In genomic region chr20:10219452-10219791, GRCh38 we compare ENCODE assay signal across 1 cellular context.
TF ChIP-seq lines count a peak whose summit lies in the region.

No MANE protein-coding gene starts in this region.

TF ChIP-seq in K562, 482 proteins besides CTCF, POLR2A, EP300 and RAD21 (continued from another document and continues in another):
- TF ChIP-seq ZNF717 (CRISPR knock-in tag; IDR thresholded peaks at IDR 0.05): no peak
- TF ChIP-seq TAL1 (IDR thresholded peaks at IDR 0.05): no peak
- TF ChIP-seq ZNF395 (CRISPR knock-in tag; IDR thresholded peaks at IDR 0.05): peak; percentile 70
- no peak for TF ChIP-seq BRD9 (IDR thresholded peaks at IDR 0.05; ENCODE audit: low read depth, partially characterized antibody)
- TF ChIP-seq MAZ (CRISPR knock-in tag; conservative IDR thresholded peaks at IDR 0.05 in 1 of 2, IDR thresholded peaks at IDR 0.05 in 1 of 2): peak in 1 of 2 experiments; percentile 98; a peak in 2 of 4 replicates
- no peak for TF ChIP-seq ILF3 (IDR thresholded peaks at IDR 0.05; ENCODE audit: borderline replicate concordance)
- TF ChIP-seq NR0B1 (IDR thresholded peaks at IDR 0.05; ENCODE audit: partially characterized antibody): no peak
- TF ChIP-seq, protein P1, sequence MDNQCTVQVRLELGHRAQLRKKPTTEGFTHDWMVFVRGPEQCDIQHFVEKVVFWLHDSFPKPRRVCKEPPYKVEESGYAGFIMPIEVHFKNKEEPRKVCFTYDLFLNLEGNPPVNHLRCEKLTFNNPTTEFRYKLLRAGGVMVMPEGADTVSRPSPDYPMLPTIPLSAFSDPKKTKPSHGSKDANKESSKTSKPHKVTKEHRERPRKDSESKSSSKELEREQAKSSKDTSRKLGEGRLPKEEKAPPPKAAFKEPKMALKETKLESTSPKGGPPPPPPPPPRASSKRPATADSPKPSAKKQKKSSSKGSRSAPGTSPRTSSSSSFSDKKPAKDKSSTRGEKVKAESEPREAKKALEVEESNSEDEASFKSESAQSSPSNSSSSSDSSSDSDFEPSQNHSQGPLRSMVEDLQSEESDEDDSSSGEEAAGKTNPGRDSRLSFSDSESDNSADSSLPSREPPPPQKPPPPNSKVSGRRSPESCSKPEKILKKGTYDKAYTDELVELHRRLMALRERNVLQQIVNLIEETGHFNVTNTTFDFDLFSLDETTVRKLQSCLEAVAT (IDR thresholded peaks at IDR 0.05): no peak
- no peak for TF ChIP-seq NUFIP1 (IDR thresholded peaks at IDR 0.05; ENCODE audit: partially characterized antibody)
- no peak for TF ChIP-seq BCOR (IDR thresholded peaks at IDR 0.05)
- no peak for TF ChIP-seq FOXK2 (conservative IDR thresholded peaks at IDR 0.05 in 1 of 2, IDR thresholded peaks at IDR 0.05 in 1 of 2; ENCODE audit: low read depth in 2 of 2)
- TF ChIP-seq, protein P2, sequence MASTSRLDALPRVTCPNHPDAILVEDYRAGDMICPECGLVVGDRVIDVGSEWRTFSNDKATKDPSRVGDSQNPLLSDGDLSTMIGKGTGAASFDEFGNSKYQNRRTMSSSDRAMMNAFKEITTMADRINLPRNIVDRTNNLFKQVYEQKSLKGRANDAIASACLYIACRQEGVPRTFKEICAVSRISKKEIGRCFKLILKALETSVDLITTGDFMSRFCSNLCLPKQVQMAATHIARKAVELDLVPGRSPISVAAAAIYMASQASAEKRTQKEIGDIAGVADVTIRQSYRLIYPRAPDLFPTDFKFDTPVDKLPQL (IDR thresholded peaks at IDR 0.05; ENCODE audit: extremely low read depth, insufficient read length): no peak
- TF ChIP-seq, protein P3, sequence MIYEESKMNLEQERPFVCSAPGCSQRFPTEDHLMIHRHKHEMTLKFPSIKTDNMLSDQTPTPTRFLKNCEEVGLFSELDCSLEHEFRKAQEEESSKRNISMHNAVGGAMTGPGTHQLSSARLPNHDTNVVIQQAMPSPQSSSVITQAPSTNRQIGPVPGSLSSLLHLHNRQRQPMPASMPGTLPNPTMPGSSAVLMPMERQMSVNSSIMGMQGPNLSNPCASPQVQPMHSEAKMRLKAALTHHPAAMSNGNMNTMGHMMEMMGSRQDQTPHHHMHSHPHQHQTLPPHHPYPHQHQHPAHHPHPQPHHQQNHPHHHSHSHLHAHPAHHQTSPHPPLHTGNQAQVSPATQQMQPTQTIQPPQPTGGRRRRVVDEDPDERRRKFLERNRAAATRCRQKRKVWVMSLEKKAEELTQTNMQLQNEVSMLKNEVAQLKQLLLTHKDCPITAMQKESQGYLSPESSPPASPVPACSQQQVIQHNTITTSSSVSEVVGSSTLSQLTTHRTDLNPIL (CRISPR knock-in tag; IDR thresholded peaks at IDR 0.05): no peak
- TF ChIP-seq DIDO1 (tag; IDR thresholded peaks at IDR 0.05; ENCODE audit: low read depth): no peak
- TF ChIP-seq STAT6 (CRISPR knock-in tag; IDR thresholded peaks at IDR 0.05): no peak
- TF ChIP-seq XRCC4 (IDR thresholded peaks at IDR 0.05; ENCODE audit: extremely low read depth, insufficient read depth, insufficient read length): no peak
- TF ChIP-seq JUN (IDR thresholded peaks at IDR 0.05; ENCODE audit: borderline replicate concordance, low read depth, low read length): no peak
- TF ChIP-seq JUN (CRISPR knock-in tag; IDR thresholded peaks at IDR 0.05; ENCODE audit: borderline replicate concordance): peak; percentile 45; the same call in 1 of the 2 replicates
- no peak; the same call in 1 of the 2 replicates for TF ChIP-seq ETS1 (conservative IDR thresholded peaks at IDR 0.05; ENCODE audit: control insufficient read depth, low read depth, low read length)
- no peak for TF ChIP-seq KDM1A (IDR thresholded peaks at IDR 0.05)
- no peak for TF ChIP-seq HSF4 (CRISPR knock-in tag; IDR thresholded peaks at IDR 0.05; ENCODE audit: borderline replicate concordance)
- TF ChIP-seq FOSL1 (tag; conservative IDR thresholded peaks at IDR 0.05): no peak
- TF ChIP-seq, protein P4, sequence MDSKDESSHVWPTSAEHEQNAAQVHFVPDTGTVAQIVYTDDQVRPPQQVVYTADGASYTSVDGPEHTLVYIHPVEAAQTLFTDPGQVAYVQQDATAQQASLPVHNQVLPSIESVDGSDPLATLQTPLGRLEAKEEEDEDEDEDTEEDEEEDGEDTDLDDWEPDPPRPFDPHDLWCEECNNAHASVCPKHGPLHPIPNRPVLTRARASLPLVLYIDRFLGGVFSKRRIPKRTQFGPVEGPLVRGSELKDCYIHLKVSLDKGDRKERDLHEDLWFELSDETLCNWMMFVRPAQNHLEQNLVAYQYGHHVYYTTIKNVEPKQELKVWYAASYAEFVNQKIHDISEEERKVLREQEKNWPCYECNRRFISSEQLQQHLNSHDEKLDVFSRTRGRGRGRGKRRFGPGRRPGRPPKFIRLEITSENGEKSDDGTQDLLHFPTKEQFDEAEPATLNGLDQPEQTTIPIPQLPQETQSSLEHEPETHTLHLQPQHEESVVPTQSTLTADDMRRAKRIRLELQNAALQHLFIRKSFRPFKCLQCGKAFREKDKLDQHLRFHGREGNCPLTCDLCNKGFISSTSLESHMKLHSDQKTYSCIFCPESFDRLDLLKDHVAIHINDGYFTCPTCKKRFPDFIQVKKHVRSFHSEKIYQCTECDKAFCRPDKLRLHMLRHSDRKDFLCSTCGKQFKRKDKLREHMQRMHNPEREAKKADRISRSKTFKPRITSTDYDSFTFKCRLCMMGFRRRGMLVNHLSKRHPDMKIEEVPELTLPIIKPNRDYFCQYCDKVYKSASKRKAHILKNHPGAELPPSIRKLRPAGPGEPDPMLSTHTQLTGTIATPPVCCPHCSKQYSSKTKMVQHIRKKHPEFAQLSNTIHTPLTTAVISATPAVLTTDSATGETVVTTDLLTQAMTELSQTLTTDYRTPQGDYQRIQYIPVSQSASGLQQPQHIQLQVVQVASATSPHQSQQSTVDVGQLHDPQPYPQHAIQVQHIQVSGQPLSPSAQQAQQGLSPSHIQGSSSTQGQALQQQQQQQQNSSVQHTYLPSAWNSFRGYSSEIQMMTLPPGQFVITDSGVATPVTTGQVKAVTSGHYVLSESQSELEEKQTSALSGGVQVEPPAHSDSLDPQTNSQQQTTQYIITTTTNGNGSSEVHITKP (IDR thresholded peaks at IDR 0.05; ENCODE audit: partially characterized antibody): no peak
- no peak for TF ChIP-seq PML (IDR thresholded peaks at IDR 0.05; ENCODE audit: low read length)
- TF ChIP-seq XRCC3 (IDR thresholded peaks at IDR 0.05): no peak
- TF ChIP-seq ZNF24 (IDR thresholded peaks at IDR 0.05): no peak
- TF ChIP-seq ZNF133 (CRISPR knock-in tag; IDR thresholded peaks at IDR 0.05): no peak
- no peak for TF ChIP-seq TRIM24 (IDR thresholded peaks at IDR 0.05)
- TF ChIP-seq, protein P5, sequence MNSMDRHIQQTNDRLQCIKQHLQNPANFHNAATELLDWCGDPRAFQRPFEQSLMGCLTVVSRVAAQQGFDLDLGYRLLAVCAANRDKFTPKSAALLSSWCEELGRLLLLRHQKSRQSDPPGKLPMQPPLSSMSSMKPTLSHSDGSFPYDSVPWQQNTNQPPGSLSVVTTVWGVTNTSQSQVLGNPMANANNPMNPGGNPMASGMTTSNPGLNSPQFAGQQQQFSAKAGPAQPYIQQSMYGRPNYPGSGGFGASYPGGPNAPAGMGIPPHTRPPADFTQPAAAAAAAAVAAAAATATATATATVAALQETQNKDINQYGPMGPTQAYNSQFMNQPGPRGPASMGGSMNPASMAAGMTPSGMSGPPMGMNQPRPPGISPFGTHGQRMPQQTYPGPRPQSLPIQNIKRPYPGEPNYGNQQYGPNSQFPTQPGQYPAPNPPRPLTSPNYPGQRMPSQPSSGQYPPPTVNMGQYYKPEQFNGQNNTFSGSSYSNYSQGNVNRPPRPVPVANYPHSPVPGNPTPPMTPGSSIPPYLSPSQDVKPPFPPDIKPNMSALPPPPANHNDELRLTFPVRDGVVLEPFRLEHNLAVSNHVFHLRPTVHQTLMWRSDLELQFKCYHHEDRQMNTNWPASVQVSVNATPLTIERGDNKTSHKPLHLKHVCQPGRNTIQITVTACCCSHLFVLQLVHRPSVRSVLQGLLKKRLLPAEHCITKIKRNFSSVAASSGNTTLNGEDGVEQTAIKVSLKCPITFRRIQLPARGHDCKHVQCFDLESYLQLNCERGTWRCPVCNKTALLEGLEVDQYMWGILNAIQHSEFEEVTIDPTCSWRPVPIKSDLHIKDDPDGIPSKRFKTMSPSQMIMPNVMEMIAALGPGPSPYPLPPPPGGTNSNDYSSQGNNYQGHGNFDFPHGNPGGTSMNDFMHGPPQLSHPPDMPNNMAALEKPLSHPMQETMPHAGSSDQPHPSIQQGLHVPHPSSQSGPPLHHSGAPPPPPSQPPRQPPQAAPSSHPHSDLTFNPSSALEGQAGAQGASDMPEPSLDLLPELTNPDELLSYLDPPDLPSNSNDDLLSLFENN (IDR thresholded peaks at IDR 0.05; ENCODE audit: low read depth in 2 of 2, low read length in 2 of 2): no peak
- TF ChIP-seq LCOR (CRISPR knock-in tag; IDR thresholded peaks at IDR 0.05): peak; percentile 87
- TF ChIP-seq ZBTB11 (CRISPR knock-in tag; IDR thresholded peaks at IDR 0.05): 0 out of 6 replicates have a peak, but pooled peaks of 1 of the 3 experiments have one; percentile 42
- no peak for TF ChIP-seq ZNF174 (CRISPR knock-in tag; IDR thresholded peaks at IDR 0.05)
- TF ChIP-seq EP400 (IDR thresholded peaks at IDR 0.05): no peak
- no peak for TF ChIP-seq ZNF584 (CRISPR knock-in tag; IDR thresholded peaks at IDR 0.05; ENCODE audit: low read depth)
- no peak for TF ChIP-seq MECOM (CRISPR knock-in tag; IDR thresholded peaks at IDR 0.05)
